In genomic region chr12:15227004-15227679, GRCh38 we compare ENCODE assay signal across 8 cellular contexts. TPM values are rescaled to one million over a fixed set of nuclear protein-coding genes. Genes with fewer than 3 reads are reported as not detected.
DNase-seq lines count a peak whose midpoint lies in the region; ATAC-seq, FAIRE-seq and TF ChIP-seq lines count a peak whose summit lies in the region.

No MANE protein-coding gene starts in this region.

- peak; percentile 51 for TF ChIP-seq CTCF in CD8-positive, alpha-beta T cell (IDR thresholded peaks at IDR 0.05)
- TF ChIP-seq CTCF in astrocyte of the spinal cord (IDR thresholded peaks at IDR 0.05; ENCODE audit: low read depth, low read length) = peak; percentile 85
- TF ChIP-seq CTCF in suprapubic skin (IDR thresholded peaks at IDR 0.05) = peak; percentile 50 to 65

- H3K27ac Mint-ChIP-seq in CD8-positive, alpha-beta T cell = no peak overlapping the region

- peaks cover 36% of the 10 kb centered on the region for H3K27me3 Mint-ChIP-seq in CD8-positive, alpha-beta T cell (ENCODE audit: low read depth)

- no peak for ATAC-seq in CD8-positive, alpha-beta T cell
- ATAC-seq in GM19035 (IDR thresholded peaks at IDR 0.05; ENCODE audit: unreplicated experiment) = peak; percentile 68

- no peak overlapping the region for H3K27ac ChIP-seq in CD8-positive, alpha-beta T cell (ENCODE audit: low read depth, low read length)
- H3K27ac ChIP-seq in suprapubic skin = no peak overlapping the region

- 23% methylated on average over 5 of the region's 5 CpGs for WGBS in suprapubic skin

- DNase-seq in CD8-positive, alpha-beta T cell = peak in 2 of 7 experiments; percentile 10 to 25
- DNase-seq in NAMALWA (ENCODE audit: low spot score) (peak; percentile 68), astrocyte of the spinal cord (ENCODE audit: low read depth, low spot score) (peak; percentile 65), suprapubic skin (ENCODE audit: low spot score in 2 of 2) (peak in 1 of 2 donors; percentile 64), SKM-1 treated with dmso at 0.1 percent for 144 hours (lab: John Stamatoyannopoulos, UW; ENCODE audit: unreplicated experiment) (no peak), G401 (ENCODE audit: low spot score) (no peak)

- H3K4me3 Mint-ChIP-seq in CD8-positive, alpha-beta T cell = no peak overlapping the region

- no peak overlapping the region for H3K4me3 ChIP-seq in CD8-positive, alpha-beta T cell (ENCODE audit: low read depth, low read length)
- H3K4me3 ChIP-seq in astrocyte of the spinal cord (ENCODE audit: low read depth, low read length) = no peak overlapping the region
- H3K4me3 ChIP-seq in suprapubic skin = no peak overlapping the region

- FAIRE-seq in islet of Langerhans (lab: Jason Lieb, UNC) = peak; percentile 55

- no peaks in the 10 kb centered on the region for H3K9me3 Mint-ChIP-seq in CD8-positive, alpha-beta T cell

- TF ChIP-seq EP300 in suprapubic skin (IDR thresholded peaks at IDR 0.05) = no peak

- TF ChIP-seq POLR2A in suprapubic skin (IDR thresholded peaks at IDR 0.05) = no peak

- POLR2A ChIA-PET in CD8-positive, alpha-beta T cell (lab: Charles Lee) = interaction anchor here (0.6 kb wide), 1 partner anchor 40 kb away, joined by 3 read pairs; no protein-coding TSS in a partner anchor

- intact Hi-C loops in CD8-positive, alpha-beta T cell (cut with DNase I, micrococcal nuclease) = loop anchor here (5.0 kb wide), 1 partner anchor 355 kb away; no protein-coding TSS in a partner anchor

- H3K9me3 ChIP-seq in CD8-positive, alpha-beta T cell (ENCODE audit: low read length) = no peaks in the 10 kb centered on the region
- H3K9me3 ChIP-seq in suprapubic skin = no peaks in the 10 kb centered on the region

- H3K4me1 ChIP-seq in CD8-positive, alpha-beta T cell (ENCODE audit: insufficient read depth, low read length) = no peaks in the 10 kb centered on the region
- peaks cover under 1% of the 10 kb centered on the region for H3K4me1 ChIP-seq in suprapubic skin

- peaks cover 3% of the 10 kb centered on the region for H3K4me1 Mint-ChIP-seq in CD8-positive, alpha-beta T cell (ENCODE audit: low read depth)

- in situ Hi-C loops in astrocyte of the spinal cord (cut with HindIII; ENCODE audit: low sequenced_read_pairs) (no loop called here), G401 (cut with HindIII; ENCODE audit: low sequenced_read_pairs) (no loop called here)

- CTCF ChIA-PET in CD8-positive, alpha-beta T cell (lab: Charles Lee) = interaction anchor here (1.3 kb wide), 1 partner anchor 305 kb away, joined by 3 read pairs; no protein-coding TSS in a partner anchor

- H3K36me3 Mint-ChIP-seq in CD8-positive, alpha-beta T cell = no peaks in the 10 kb centered on the region

- no peaks in the 10 kb centered on the region for H3K36me3 ChIP-seq in CD8-positive, alpha-beta T cell (ENCODE audit: insufficient read depth, low read length)
- H3K36me3 ChIP-seq in suprapubic skin = no peaks in the 10 kb centered on the region

- peaks cover 3% of the 10 kb centered on the region for H3K27me3 ChIP-seq in CD8-positive, alpha-beta T cell (ENCODE audit: insufficient read depth, low read length)
- no peaks in the 10 kb centered on the region for H3K27me3 ChIP-seq in suprapubic skin

RNA-seq across cellular contexts. Expression of gene RERG, which starts 5.9 kb away (rescaled TPM):
- total RNA-seq in CD8-positive, alpha-beta T cell = not detected
- 10 to 100 TPM in 2 of 4 donors, 1 to 10 TPM in 2; 7.7 to 23.9 (median 10.9) TPM for total RNA-seq in suprapubic skin
- total RNA-seq in G401 (2014; rRNA removed; shearing (Covaris generic)) = not detected in 2 replicates

Comparison
In these comparisons a context has a peak if more than half of its experiments do, and no peak if none do; other contexts are left out.
1. DNase-seq: peak in NAMALWA (single experiment) and astrocyte of the spinal cord (single experiment); none in SKM-1 treated with dmso at 0.1 percent for 144 hours (single experiment) and G401 (single experiment).
2. Peak in every context shown above with its lines, with median percentiles within 50 percentile points of each other: CTCF ChIP-seq.